In the genomic region with DNA sequence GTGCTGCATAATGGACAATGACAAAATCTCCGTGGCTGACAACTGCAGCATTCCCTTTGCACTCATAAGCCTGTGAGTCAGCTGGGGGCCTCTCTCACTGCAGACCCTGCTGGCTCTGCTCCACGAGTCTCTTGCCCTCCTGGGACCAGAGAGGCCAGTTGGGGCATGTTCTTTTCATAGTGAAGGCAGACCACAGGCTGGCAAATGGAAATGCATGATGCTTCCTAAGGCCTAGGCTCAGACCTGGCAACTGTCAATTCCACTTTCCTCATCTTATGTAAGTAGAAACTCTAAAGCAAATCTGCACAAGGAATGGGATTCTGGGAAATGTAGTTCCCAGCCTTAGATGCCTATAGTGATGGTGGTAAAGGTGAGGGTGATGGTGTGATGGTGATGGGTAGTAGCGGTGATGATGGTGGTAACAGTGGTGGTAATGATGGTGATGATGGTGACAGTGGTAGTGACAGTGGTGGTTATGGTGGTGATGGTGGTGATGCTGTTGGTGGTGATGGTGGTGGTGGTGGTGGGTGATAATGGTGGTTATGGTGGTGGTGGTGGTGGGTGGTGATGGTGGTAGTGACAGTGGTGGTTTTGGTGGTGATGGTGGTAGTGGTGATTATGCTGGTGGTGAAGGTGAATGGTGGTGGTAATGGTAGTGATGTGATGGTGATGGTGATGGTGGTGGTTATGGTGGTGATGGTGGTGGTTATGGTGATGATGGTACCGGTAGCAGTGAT, we compare ENCODE assay signal across 14 cellular contexts.
DNase-seq lines count a peak whose midpoint lies in the region; ATAC-seq and TF ChIP-seq lines count a peak whose summit lies in the region.
"Had no signal": no experiment of that assay in that cellular context is flagged by ENCODE, and none has a peak within 500 bp of the region (broad histone marks: within the 10 kb centered on the region; RNA-seq: fewer than 3 reads in every experiment).

No MANE protein-coding gene starts in this region.

- CTCF ChIA-PET in HEK293 (lab: Yijun Ruan, JAX) (no interaction called here), RWPE1 (lab: Yijun Ruan, JAX) (no interaction called here)

- no peaks in the 10 kb centered on the region for H3K36me3 ChIP-seq in HEK293 (ENCODE audit: control insufficient read depth in 2 of 2, insufficient read depth in 1 of 2, low read length in 2 of 2)
- H3K36me3 ChIP-seq: transverse colon had no signal

- ATAC-seq in GM21723 (IDR thresholded peaks at IDR 0.05; ENCODE audit: unreplicated experiment) (no peak), HG03342 (IDR thresholded peaks at IDR 0.05; ENCODE audit: unreplicated experiment) (no peak), GM18861 (IDR thresholded peaks at IDR 0.05; ENCODE audit: unreplicated experiment) (no peak)

- no peaks in the 10 kb centered on the region for H3K4me1 ChIP-seq in HEK293 (ENCODE audit: control insufficient read depth, insufficient read depth, low read length)
- H3K4me1 ChIP-seq: transverse colon had no signal

- DNase-seq in A172 (ENCODE audit: low spot score) (peak; percentile 55), RWPE1 (ENCODE audit: low spot score) (peak; percentile 38), glomerular visceral epithelial cell (ENCODE audit: extremely low spot score) (peak; percentile 90), GF-D8 (lab: John Stamatoyannopoulos, UW) (no peak)
- DNase-seq: activated CD4-positive, CD25-positive, alpha-beta regulatory T cell; activated T-cell treated with anti-CD3 and anti-CD28 coated beads, Interleukin-2, amount 50 U/mL, for 1 hour; aorta; KG1; SIG-M5; transverse colon had no signal

- TF ChIP-seq CTCF in HEK293 (tag by site-specific recombination; IDR thresholded peaks at IDR 0.05): 0 out of 2 replicates have a peak, but pooled peaks have one; percentile 7
- no peak for TF ChIP-seq CTCF in RWPE1 (conservative IDR thresholded peaks at IDR 0.05; ENCODE audit: low read depth)

- H3K27ac ChIP-seq in HEK293 (ENCODE audit: extremely low read depth, low read depth, low read length) (no peak overlapping the region), RWPE1 (peak overlapping the region; percentile 57)
- H3K27ac ChIP-seq: transverse colon had no signal

- POLR2A ChIA-PET in HEK293 (lab: Yijun Ruan, JAX) (no interaction called here), RWPE1 (lab: Yijun Ruan, JAX; ENCODE audit: low non-redundant PET) (no interaction called here)

- H3K4me3 ChIP-seq in HEK293 (ENCODE audit: low read depth, low read length): no peak overlapping the region
- H3K4me3 ChIP-seq: transverse colon had no signal

- H3K9me3 ChIP-seq in HEK293 (ENCODE audit: control insufficient read depth, insufficient read depth, low read depth, low read length): no peaks in the 10 kb centered on the region
- H3K9me3 ChIP-seq: transverse colon had no signal

TF ChIP-seq in HEK293, 187 proteins besides CTCF, POLR2A, EP300 and RAD21 (continues in another document):
- TF ChIP-seq ZNF776 (tag by site-specific recombination; IDR thresholded peaks at IDR 0.05; ENCODE audit: borderline replicate concordance): 0 out of 2 replicates have a peak, but pooled peaks have one; percentile 78
- TF ChIP-seq ZNF521 (tag by site-specific recombination; IDR thresholded peaks at IDR 0.05): peak; percentile 92; the same call in 1 of the 2 replicates
- no peak; the same call in 1 of the 2 replicates for TF ChIP-seq ZNF248 (tag by site-specific recombination; IDR thresholded peaks at IDR 0.05)
- no peak; the same call in 1 of the 2 replicates for TF ChIP-seq ZNF211 (tag by site-specific recombination; IDR thresholded peaks at IDR 0.05; ENCODE audit: low read depth)
- TF ChIP-seq ZNF548 (tag by site-specific recombination; IDR thresholded peaks at IDR 0.05): peak; percentile 8; the same call in 1 of the 2 replicates
- TF ChIP-seq, protein P1, sequence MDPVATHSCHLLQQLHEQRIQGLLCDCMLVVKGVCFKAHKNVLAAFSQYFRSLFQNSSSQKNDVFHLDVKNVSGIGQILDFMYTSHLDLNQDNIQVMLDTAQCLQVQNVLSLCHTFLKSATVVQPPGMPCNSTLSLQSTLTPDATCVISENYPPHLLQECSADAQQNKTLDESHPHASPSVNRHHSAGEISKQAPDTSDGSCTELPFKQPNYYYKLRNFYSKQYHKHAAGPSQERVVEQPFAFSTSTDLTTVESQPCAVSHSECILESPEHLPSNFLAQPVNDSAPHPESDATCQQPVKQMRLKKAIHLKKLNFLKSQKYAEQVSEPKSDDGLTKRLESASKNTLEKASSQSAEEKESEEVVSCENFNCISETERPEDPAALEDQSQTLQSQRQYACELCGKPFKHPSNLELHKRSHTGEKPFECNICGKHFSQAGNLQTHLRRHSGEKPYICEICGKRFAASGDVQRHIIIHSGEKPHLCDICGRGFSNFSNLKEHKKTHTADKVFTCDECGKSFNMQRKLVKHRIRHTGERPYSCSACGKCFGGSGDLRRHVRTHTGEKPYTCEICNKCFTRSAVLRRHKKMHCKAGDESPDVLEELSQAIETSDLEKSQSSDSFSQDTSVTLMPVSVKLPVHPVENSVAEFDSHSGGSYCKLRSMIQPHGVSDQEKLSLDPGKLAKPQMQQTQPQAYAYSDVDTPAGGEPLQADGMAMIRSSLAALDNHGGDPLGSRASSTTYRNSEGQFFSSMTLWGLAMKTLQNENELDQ (tag by site-specific recombination; IDR thresholded peaks at IDR 0.05; ENCODE audit: low read depth): no peak
- TF ChIP-seq, protein P2, sequence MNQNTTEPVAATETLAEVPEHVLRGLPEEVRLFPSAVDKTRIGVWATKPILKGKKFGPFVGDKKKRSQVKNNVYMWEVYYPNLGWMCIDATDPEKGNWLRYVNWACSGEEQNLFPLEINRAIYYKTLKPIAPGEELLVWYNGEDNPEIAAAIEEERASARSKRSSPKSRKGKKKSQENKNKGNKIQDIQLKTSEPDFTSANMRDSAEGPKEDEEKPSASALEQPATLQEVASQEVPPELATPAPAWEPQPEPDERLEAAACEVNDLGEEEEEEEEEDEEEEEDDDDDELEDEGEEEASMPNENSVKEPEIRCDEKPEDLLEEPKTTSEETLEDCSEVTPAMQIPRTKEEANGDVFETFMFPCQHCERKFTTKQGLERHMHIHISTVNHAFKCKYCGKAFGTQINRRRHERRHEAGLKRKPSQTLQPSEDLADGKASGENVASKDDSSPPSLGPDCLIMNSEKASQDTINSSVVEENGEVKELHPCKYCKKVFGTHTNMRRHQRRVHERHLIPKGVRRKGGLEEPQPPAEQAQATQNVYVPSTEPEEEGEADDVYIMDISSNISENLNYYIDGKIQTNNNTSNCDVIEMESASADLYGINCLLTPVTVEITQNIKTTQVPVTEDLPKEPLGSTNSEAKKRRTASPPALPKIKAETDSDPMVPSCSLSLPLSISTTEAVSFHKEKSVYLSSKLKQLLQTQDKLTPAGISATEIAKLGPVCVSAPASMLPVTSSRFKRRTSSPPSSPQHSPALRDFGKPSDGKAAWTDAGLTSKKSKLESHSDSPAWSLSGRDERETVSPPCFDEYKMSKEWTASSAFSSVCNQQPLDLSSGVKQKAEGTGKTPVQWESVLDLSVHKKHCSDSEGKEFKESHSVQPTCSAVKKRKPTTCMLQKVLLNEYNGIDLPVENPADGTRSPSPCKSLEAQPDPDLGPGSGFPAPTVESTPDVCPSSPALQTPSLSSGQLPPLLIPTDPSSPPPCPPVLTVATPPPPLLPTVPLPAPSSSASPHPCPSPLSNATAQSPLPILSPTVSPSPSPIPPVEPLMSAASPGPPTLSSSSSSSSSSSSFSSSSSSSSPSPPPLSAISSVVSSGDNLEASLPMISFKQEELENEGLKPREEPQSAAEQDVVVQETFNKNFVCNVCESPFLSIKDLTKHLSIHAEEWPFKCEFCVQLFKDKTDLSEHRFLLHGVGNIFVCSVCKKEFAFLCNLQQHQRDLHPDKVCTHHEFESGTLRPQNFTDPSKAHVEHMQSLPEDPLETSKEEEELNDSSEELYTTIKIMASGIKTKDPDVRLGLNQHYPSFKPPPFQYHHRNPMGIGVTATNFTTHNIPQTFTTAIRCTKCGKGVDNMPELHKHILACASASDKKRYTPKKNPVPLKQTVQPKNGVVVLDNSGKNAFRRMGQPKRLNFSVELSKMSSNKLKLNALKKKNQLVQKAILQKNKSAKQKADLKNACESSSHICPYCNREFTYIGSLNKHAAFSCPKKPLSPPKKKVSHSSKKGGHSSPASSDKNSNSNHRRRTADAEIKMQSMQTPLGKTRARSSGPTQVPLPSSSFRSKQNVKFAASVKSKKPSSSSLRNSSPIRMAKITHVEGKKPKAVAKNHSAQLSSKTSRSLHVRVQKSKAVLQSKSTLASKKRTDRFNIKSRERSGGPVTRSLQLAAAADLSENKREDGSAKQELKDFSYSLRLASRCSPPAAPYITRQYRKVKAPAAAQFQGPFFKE (tag by site-specific recombination; IDR thresholded peaks at IDR 0.05; ENCODE audit: borderline replicate concordance): 0 out of 2 replicates have a peak, but pooled peaks have one; percentile 34
- TF ChIP-seq, protein P3, sequence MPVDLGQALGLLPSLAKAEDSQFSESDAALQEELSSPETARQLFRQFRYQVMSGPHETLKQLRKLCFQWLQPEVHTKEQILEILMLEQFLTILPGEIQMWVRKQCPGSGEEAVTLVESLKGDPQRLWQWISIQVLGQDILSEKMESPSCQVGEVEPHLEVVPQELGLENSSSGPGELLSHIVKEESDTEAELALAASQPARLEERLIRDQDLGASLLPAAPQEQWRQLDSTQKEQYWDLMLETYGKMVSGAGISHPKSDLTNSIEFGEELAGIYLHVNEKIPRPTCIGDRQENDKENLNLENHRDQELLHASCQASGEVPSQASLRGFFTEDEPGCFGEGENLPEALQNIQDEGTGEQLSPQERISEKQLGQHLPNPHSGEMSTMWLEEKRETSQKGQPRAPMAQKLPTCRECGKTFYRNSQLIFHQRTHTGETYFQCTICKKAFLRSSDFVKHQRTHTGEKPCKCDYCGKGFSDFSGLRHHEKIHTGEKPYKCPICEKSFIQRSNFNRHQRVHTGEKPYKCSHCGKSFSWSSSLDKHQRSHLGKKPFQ (tag by site-specific recombination; IDR thresholded peaks at IDR 0.05): no peak
- 0 out of 2 replicates have a peak, but pooled peaks have one; percentile 63 for TF ChIP-seq GLI4 (tag by site-specific recombination; IDR thresholded peaks at IDR 0.05)
- TF ChIP-seq, protein P4, sequence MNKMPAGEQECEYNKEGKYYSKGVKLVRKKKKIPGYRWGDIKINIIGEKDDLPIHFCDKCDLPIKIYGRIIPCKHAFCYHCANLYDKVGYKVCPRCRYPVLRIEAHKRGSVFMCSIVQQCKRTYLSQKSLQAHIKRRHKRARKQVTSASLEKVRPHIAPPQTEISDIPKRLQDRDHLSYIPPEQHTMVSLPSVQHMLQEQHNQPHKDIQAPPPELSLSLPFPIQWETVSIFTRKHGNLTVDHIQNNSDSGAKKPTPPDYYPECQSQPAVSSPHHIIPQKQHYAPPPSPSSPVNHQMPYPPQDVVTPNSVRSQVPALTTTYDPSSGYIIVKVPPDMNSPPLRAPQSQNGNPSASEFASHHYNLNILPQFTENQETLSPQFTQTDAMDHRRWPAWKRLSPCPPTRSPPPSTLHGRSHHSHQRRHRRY (tag by site-specific recombination; IDR thresholded peaks at IDR 0.05): 0 out of 2 replicates have a peak, but pooled peaks have one; percentile 58
